In the genomic region with DNA sequence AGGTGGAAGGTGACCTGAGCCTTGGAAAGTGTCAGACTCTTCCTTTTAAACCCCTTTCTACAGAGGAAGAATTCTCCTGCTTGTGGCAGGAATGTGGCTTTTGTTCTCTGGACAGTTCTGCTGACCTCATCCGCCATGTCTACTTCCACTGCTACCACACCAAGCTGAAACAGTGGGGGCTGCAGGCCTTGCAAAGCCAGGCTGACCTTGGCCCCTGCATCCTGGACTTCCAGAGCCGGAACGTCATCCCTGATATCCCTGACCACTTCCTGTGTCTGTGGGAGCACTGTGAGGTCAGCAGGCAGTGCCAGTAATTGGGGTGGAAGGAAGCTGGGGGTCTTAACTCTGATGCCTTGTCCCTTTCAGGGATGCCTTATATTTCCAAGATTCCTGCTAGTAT, we compare ENCODE assay signal across 20 cellular contexts. TPM values are rescaled to one million over a fixed set of nuclear protein-coding genes. Genes with fewer than 3 reads are reported as not detected.
A peak's percentile ranks its signal among the peaks of the same experiment; 100 is the strongest.
DNase-seq lines count a peak whose midpoint lies in the region; ATAC-seq, FAIRE-seq and TF ChIP-seq lines count a peak whose summit lies in the region.
"Had no signal": no experiment of that assay in that cellular context is flagged by ENCODE, and none has a peak within 500 bp of the region (broad histone marks: within the 10 kb centered on the region; RNA-seq: fewer than 3 reads in every experiment).

No MANE protein-coding gene starts in this region.

- no peak for TF ChIP-seq POLR2A in HepG2 (IDR thresholded peaks at IDR 0.05; ENCODE audit: insufficient read depth in 1 of 2, low read depth in 2 of 2, low read length in 2 of 2)
- TF ChIP-seq POLR2A in suprapubic skin (IDR thresholded peaks at IDR 0.05), result no peak

- H3K9me3 Mint-ChIP-seq in activated naive CD4-positive, alpha-beta T cell treated with anti-CD3 and anti-CD28 coated beads, Interleukin-2, amount 50 U/mL, for 72 hours, result no peaks in the 10 kb centered on the region

- no peak overlapping the region for H3K4me2 ChIP-seq in HepG2 (ENCODE audit: low read depth, low read length)
- no peak overlapping the region for H3K4me2 ChIP-seq in trophoblast cell (ENCODE audit: low read length)
- H3K4me2 ChIP-seq: BLaER1 treated with 17β-estradiol and CSF1 and Interleukin-3, amounts not matched to agents 10 nM and 100 nM had no signal

- POLR2A ChIA-PET in HepG2 (lab: Yijun Ruan, JAX), result interaction anchor here (0.9 to 2.4 kb wide), 2 partner anchors 10 to 45 kb away, joined by 3 to 11 read pairs; a partner anchor contains a TSS

- H3K79me2 ChIP-seq in HepG2 (ENCODE audit: insufficient read depth, low read length), result peaks cover 2% of the 10 kb centered on the region
- H3K79me2 ChIP-seq in trophoblast cell (ENCODE audit: control insufficient read depth, insufficient read depth, low read length, poor library complexity), result no peaks in the 10 kb centered on the region

- intact Hi-C loops in HepG2 (cut with micrococcal nuclease; ENCODE audit: unreplicated experiment), result no loop called here

- H3K4me3 ChIP-seq in choroid plexus epithelial cell (ENCODE audit: low read depth, low read length), result no peak overlapping the region
- H3K4me3 ChIP-seq in HepG2 (replicated peaks in 1 of 3; ENCODE audit: insufficient read depth in 1 of 3, low read depth in 2 of 3, low read length in 3 of 3), result no peak overlapping the region
- H3K4me3 ChIP-seq in suprapubic skin, result no peak overlapping the region
- no peak overlapping the region for H3K4me3 ChIP-seq in trophoblast cell (ENCODE audit: low read depth, low read length)
- H3K4me3 ChIP-seq: BLaER1 treated with 17β-estradiol and CSF1 and Interleukin-3, amounts not matched to agents 10 nM and 100 nM; GM12878 had no signal

- H3K27ac ChIP-seq in HepG2 (ENCODE audit: extremely low read length, insufficient read depth, low read length), result peak overlapping the region; percentile 33
- no peak overlapping the region for H3K27ac ChIP-seq in suprapubic skin
- H3K27ac ChIP-seq in trophoblast cell (ENCODE audit: low read depth, low read length), result no peak overlapping the region
- H3K27ac ChIP-seq: 22Rv1; BLaER1 treated with 17β-estradiol and CSF1 and Interleukin-3, amounts not matched to agents 10 nM and 100 nM had no signal

- no peaks in the 10 kb centered on the region for H4K20me1 ChIP-seq in HepG2 (ENCODE audit: insufficient read depth, low read length)

- no peak for TF ChIP-seq RAD21 in HepG2 (CRISPR knock-in tag; IDR thresholded peaks at IDR 0.05)

- WGBS in HepG2 (ENCODE audit: low lambda C conversion rate), result 53% methylated on average over 3 of the region's 3 CpGs
- WGBS in suprapubic skin, result 74% methylated on average over 3 of the region's 3 CpGs
- WGBS in trophoblast cell (ENCODE audit: extremely low coverage, insufficient coverage, insufficient read length), result no CpG with 5 or more reads among the region's 3 CpGs

- no peaks in the 10 kb centered on the region for H3K79me1 ChIP-seq in trophoblast cell (ENCODE audit: low read length)

- no peak for FAIRE-seq in HepG2 (lab: Jason Lieb, UNC)
- FAIRE-seq: GM12878, GM18507 had no signal

- H2BK120ac ChIP-seq in trophoblast cell (ENCODE audit: insufficient read depth, low read length, poor library complexity), result no peak overlapping the region

- CTCF ChIA-PET in HepG2 (lab: Yijun Ruan, JAX; ENCODE audit: low intra/inter-chr PET ratio, low total read pairs), result no interaction called here

- no peaks in the 10 kb centered on the region for H3K9me3 ChIP-seq in HepG2 (ENCODE audit: low read length)
- no peaks in the 10 kb centered on the region for H3K9me3 ChIP-seq in suprapubic skin
- no peaks in the 10 kb centered on the region for H3K9me3 ChIP-seq in trophoblast cell (ENCODE audit: insufficient read depth, low read depth, low read length)
- H3K9me3 ChIP-seq: BLaER1 treated with 17β-estradiol and CSF1 and Interleukin-3, amounts not matched to agents 10 nM and 100 nM had no signal

- no peak overlapping the region for H3K14ac ChIP-seq in trophoblast cell (ENCODE audit: low read length)

- BruUV-seq in HepG2 (replicated peaks; lab: Mats Ljungman, UMichigan), result no TSS peak

- H3K4ac ChIP-seq in trophoblast cell (ENCODE audit: low read depth, low read length), result no peak overlapping the region

- H3K23ac ChIP-seq in trophoblast cell (ENCODE audit: low read length), result no peak overlapping the region

- peak overlapping the region; percentile 5 to 72 for H3K27ac Mint-ChIP-seq in activated naive CD4-positive, alpha-beta T cell treated with anti-CD3 and anti-CD28 coated beads, Interleukin-2, amount 50 U/mL, for 72 hours

- ATAC-seq in activated naive CD4-positive, alpha-beta T cell treated with anti-CD3 and anti-CD28 coated beads, Interleukin-2, amount 50 U/mL, for 72 hours, result no peak
- peak; percentile 74 for ATAC-seq in HepG2
- ATAC-seq in GM21717 (IDR thresholded peaks at IDR 0.05; ENCODE audit: unreplicated experiment), result no peak
- ATAC-seq: GM12878, Right ventricle myocardium inferior had no signal

- H3K36me3 ChIP-seq in HepG2 (replicated peaks in 1 of 2; ENCODE audit: control insufficient read depth in 1 of 2, insufficient read depth in 2 of 2, low read length in 2 of 2), result peaks cover 21 to 35% of the 10 kb centered on the region in 2 experiments
- peaks cover 65% of the 10 kb centered on the region for H3K36me3 ChIP-seq in suprapubic skin
- H3K36me3 ChIP-seq in trophoblast cell (ENCODE audit: control insufficient read depth in 1 of 2, insufficient read depth in 2 of 2, low read length in 2 of 2), result peaks cover 38 to 40% of the 10 kb centered on the region in 2 experiments

- no peak overlapping the region for H2BK5ac ChIP-seq in trophoblast cell (ENCODE audit: low read depth, low read length, poor library complexity)

- no peak overlapping the region for H4K8ac ChIP-seq in trophoblast cell (ENCODE audit: low read depth, low read length)

- H3K27me3 ChIP-seq in HepG2 (ENCODE audit: control insufficient read depth in 1 of 2, insufficient read depth in 2 of 2, low read length in 2 of 2), result no peaks in the 10 kb centered on the region
- H3K27me3 ChIP-seq in suprapubic skin, result no peaks in the 10 kb centered on the region
- H3K27me3 ChIP-seq in trophoblast cell (ENCODE audit: insufficient read depth, low read length), result no peaks in the 10 kb centered on the region
- H3K27me3 ChIP-seq: BLaER1 treated with 17β-estradiol and CSF1 and Interleukin-3, amounts not matched to agents 10 nM and 100 nM had no signal

- H3K36me3 Mint-ChIP-seq in activated naive CD4-positive, alpha-beta T cell treated with anti-CD3 and anti-CD28 coated beads, Interleukin-2, amount 50 U/mL, for 72 hours, result peaks cover 8 to 22% of the 10 kb centered on the region in 2 donors

- no peak overlapping the region for H2BK12ac ChIP-seq in trophoblast cell (ENCODE audit: low read length)

- in situ Hi-C loops in HepG2 (cut with HindIII; ENCODE audit: extremely low pct_ligation_motif_present, low pct_unique_long_range_greater_than_20kb), result no loop called here

- H3K4me1 ChIP-seq in HepG2 (ENCODE audit: insufficient read depth, low read length) (peaks cover 20% of the 10 kb centered on the region), suprapubic skin (peaks cover 14% of the 10 kb centered on the region), trophoblast cell (ENCODE audit: control insufficient read depth in 1 of 2, insufficient read depth in 2 of 2, low read length in 2 of 2) (no peaks in the 10 kb centered on the region)

- H3K9ac ChIP-seq in HepG2 (ENCODE audit: insufficient read depth, low read depth, low read length) (no peak overlapping the region), trophoblast cell (ENCODE audit: low read length) (no peak overlapping the region)

- TF ChIP-seq EP300 in HepG2 (IDR thresholded peaks at IDR 0.05; ENCODE audit: low read depth in 2 of 2, low read length in 2 of 2), result no peak
- peak; percentile 25; the same call in 1 of the 2 replicates for TF ChIP-seq EP300 in HepG2 (CRISPR knock-in tag; IDR thresholded peaks at IDR 0.05; ENCODE audit: borderline replicate concordance)
- no peak for TF ChIP-seq EP300 in suprapubic skin (IDR thresholded peaks at IDR 0.05)

- H4K91ac ChIP-seq in trophoblast cell (ENCODE audit: low read depth, low read length), result no peak overlapping the region

- H4K12ac ChIP-seq in trophoblast cell (ENCODE audit: low read depth, low read length), result no peak overlapping the region

- H2AFZ ChIP-seq in HepG2 (ENCODE audit: low read length), result no peak overlapping the region
- H2AFZ ChIP-seq in trophoblast cell (ENCODE audit: insufficient read depth, low read length, poor library complexity), result no peak overlapping the region

- no peak overlapping the region for H2AK5ac ChIP-seq in trophoblast cell (ENCODE audit: low read length)

- TF ChIP-seq CTCF in choroid plexus epithelial cell (conservative IDR thresholded peaks at IDR 0.05; ENCODE audit: low read depth, low read length), result no peak
- 0 out of 2 replicates have a peak, but pooled peaks have one; percentile 15 for TF ChIP-seq CTCF in HepG2 (CRISPR knock-in tag; IDR thresholded peaks at IDR 0.05)
- TF ChIP-seq CTCF in suprapubic skin (IDR thresholded peaks at IDR 0.05), result no peak

- no peak for DNase-seq in activated naive CD4-positive, alpha-beta T cell treated with anti-CD3 and anti-CD28 coated beads, Interleukin-2, amount 50 U/mL, for 72 hours (ENCODE audit: low spot score in 2 of 2)
- no peak for DNase-seq in activated naive CD4-positive, alpha-beta T cell treated with anti-CD3 and anti-CD28 coated beads, Interleukin-2, amount 50 U/mL, for 16 hours
- DNase-seq in choroid plexus epithelial cell (ENCODE audit: low read depth) (peak; percentile 41), HepG2 (ENCODE audit: low spot score) (peak; percentile 56), DMS153 treated with DMSO at 0.1 percent for 48 hours (lab: John Stamatoyannopoulos, UW; ENCODE audit: unreplicated experiment) (no peak), suprapubic skin (ENCODE audit: low spot score in 2 of 2) (no peak), trophoblast cell (no peak)
- DNase-seq: HCEC 1CT; NCI-H146; NCI-H345; NCI-H526 treated with DMSO at 0.1 percent for 48 hours; NK-92 treated with Interleukin-12 subunit alpha and Interleukin-12 subunit beta, amount 100 ng/mL, for 24 hours; OCI-M1 had no signal

- no peak overlapping the region for H3K18ac ChIP-seq in trophoblast cell (ENCODE audit: low read length)

RNA-seq across cellular contexts. Expression of a gene that starts 9.3 kb away (rescaled TPM):
- 10 to 100 TPM; 38.0 to 53.3 TPM for total RNA-seq in activated naive CD4-positive, alpha-beta T cell treated with anti-CD3 and anti-CD28 coated beads, Interleukin-2, amount 50 U/mL, for 72 hours
- total RNA-seq in HepG2 (2016; rRNA removed; fragmentation: Illumina TruSeq; extraction: Trizol), result 13.3 and 15.1 TPM in 2 replicates
- total RNA-seq in HepG2 (2016; cell fraction: cytosol; rRNA removed; fragmentation: Illumina TruSeq; extraction: Trizol; ENCODE audit: low read depth), result 19.3 and 21.2 TPM in 2 replicates
- 13.0 and 15.1 TPM in 2 replicates for total RNA-seq in HepG2 (2016; cell fraction: insoluble cytoplasmic fraction; rRNA removed; fragmentation: Illumina TruSeq; extraction: Trizol)
- 11.9 and 13.6 TPM in 2 replicates for total RNA-seq in HepG2 (2016; cell fraction: membrane; rRNA removed; fragmentation: Illumina TruSeq; extraction: Trizol)
- 14.0 and 18.0 TPM in 2 replicates for total RNA-seq in HepG2 (2016; cell fraction: nucleus; rRNA removed; fragmentation: Illumina TruSeq; extraction: Trizol)
- polyA plus RNA-seq in HepG2 (2011; rRNA removed), result 21.4 and 27.5 TPM in 2 replicates
- 15.9 and 17.5 TPM in 2 replicates for polyA plus RNA-seq in HepG2 (2011; cell fraction: cytosol; rRNA removed)
- polyA plus RNA-seq in HepG2 (2011; cell fraction: nucleus; rRNA removed), result 47.6 and 50.8 TPM in 2 replicates
- 8.2 and 13.4 TPM in 2 replicates for polyA plus RNA-seq in HepG2 (2012)
- 2.5 and 2.6 TPM in 2 replicates for polyA plus RNA-seq in HepG2 (2016; cell fraction: cytosol; fragmentation: Illumina TruSeq; extraction: Trizol; ENCODE audit: low read depth)
- 14.5 and 17.5 TPM in 2 replicates for polyA plus RNA-seq in HepG2 (2016; cell fraction: insoluble cytoplasmic fraction; fragmentation: Illumina TruSeq; extraction: Trizol; ENCODE audit: low read depth)
- 4.6 and 5.7 TPM in 2 replicates for polyA plus RNA-seq in HepG2 (2016; cell fraction: membrane; fragmentation: Illumina TruSeq; extraction: Trizol; ENCODE audit: low read depth)
- polyA plus RNA-seq in HepG2 (2016; cell fraction: nucleus; fragmentation: Illumina TruSeq; extraction: Trizol; ENCODE audit: insufficient read depth, low read depth), result 29.7 and 32.0 TPM in 2 replicates
- polyA minus RNA-seq in HepG2 (2011; rRNA and poly(A)+ RNA removed; ENCODE audit: low replicate concordance), result 40.6 and 44.8 TPM in 2 replicates
- polyA minus RNA-seq in HepG2 (2011; cell fraction: cytosol; rRNA and poly(A)+ RNA removed), result 12.8 and 13.3 TPM in 2 replicates
- 32.8 and 34.8 TPM in 2 replicates for polyA minus RNA-seq in HepG2 (2011; cell fraction: nucleus; rRNA and poly(A)+ RNA removed)
- total RNA-seq in suprapubic skin, result 10 to 100 TPM; 16.1 to 45.1 (median 26.7) TPM
- polyA plus RNA-seq in trophoblast cell (2013), result 17.7 and 20.7 TPM in 2 replicates

RNA-seq across cellular contexts. Expression of a gene that starts 18.2 kb away (rescaled TPM):
- total RNA-seq in activated naive CD4-positive, alpha-beta T cell treated with anti-CD3 and anti-CD28 coated beads, Interleukin-2, amount 50 U/mL, for 72 hours, result under 1 TPM; 0.12 to 0.25 TPM
- total RNA-seq in HepG2 (2016; rRNA removed; fragmentation: Illumina TruSeq; extraction: Trizol), result not detected in 2 replicates
- not detected in 2 replicates for total RNA-seq in HepG2 (2016; cell fraction: cytosol; rRNA removed; fragmentation: Illumina TruSeq; extraction: Trizol; ENCODE audit: low read depth)
- not detected in 2 replicates for total RNA-seq in HepG2 (2016; cell fraction: insoluble cytoplasmic fraction; rRNA removed; fragmentation: Illumina TruSeq; extraction: Trizol)
- not detected in 2 replicates for total RNA-seq in HepG2 (2016; cell fraction: membrane; rRNA removed; fragmentation: Illumina TruSeq; extraction: Trizol)
- total RNA-seq in HepG2 (2016; cell fraction: nucleus; rRNA removed; fragmentation: Illumina TruSeq; extraction: Trizol), result not detected in 2 replicates
- not detected in 2 replicates for polyA plus RNA-seq in HepG2 (2011; rRNA removed)
- polyA plus RNA-seq in HepG2 (2011; cell fraction: cytosol; rRNA removed), result not detected in 2 replicates
- polyA plus RNA-seq in HepG2 (2011; cell fraction: nucleus; rRNA removed), result 0.05 TPM in 1 of 2 replicates, not detected in the other
- polyA plus RNA-seq in HepG2 (2012), result not detected in 2 replicates
- not detected in 2 replicates for polyA plus RNA-seq in HepG2 (2016; cell fraction: cytosol; fragmentation: Illumina TruSeq; extraction: Trizol; ENCODE audit: low read depth)
- polyA plus RNA-seq in HepG2 (2016; cell fraction: insoluble cytoplasmic fraction; fragmentation: Illumina TruSeq; extraction: Trizol; ENCODE audit: low read depth), result not detected in 2 replicates
- polyA plus RNA-seq in HepG2 (2016; cell fraction: membrane; fragmentation: Illumina TruSeq; extraction: Trizol; ENCODE audit: low read depth), result not detected in 2 replicates
- not detected in 2 replicates for polyA plus RNA-seq in HepG2 (2016; cell fraction: nucleus; fragmentation: Illumina TruSeq; extraction: Trizol; ENCODE audit: insufficient read depth, low read depth)
- 0.52 TPM in 1 of 2 replicates, not detected in the other for polyA minus RNA-seq in HepG2 (2011; rRNA and poly(A)+ RNA removed; ENCODE audit: low replicate concordance)
- polyA minus RNA-seq in HepG2 (2011; cell fraction: cytosol; rRNA and poly(A)+ RNA removed), result not detected in 2 replicates
- polyA minus RNA-seq in HepG2 (2011; cell fraction: nucleus; rRNA and poly(A)+ RNA removed), result not detected in 2 replicates
- 1 to 10 TPM in 2 of 4 donors, under 1 TPM in 2; 0.26 to 1.6 (median 0.73) TPM for total RNA-seq in suprapubic skin
- polyA plus RNA-seq in trophoblast cell (2013), result 0.06 and 0.08 TPM in 2 replicates
- total RNA-seq: GM12878 had no signal
- polyA plus RNA-seq: GM12878 had no signal

RNA-seq across cellular contexts. Expression of a gene that starts 23.5 kb away (rescaled TPM):
- 10 to 100 TPM; 19.1 to 43.2 TPM for total RNA-seq in activated naive CD4-positive, alpha-beta T cell treated with anti-CD3 and anti-CD28 coated beads, Interleukin-2, amount 50 U/mL, for 72 hours
- total RNA-seq in HepG2 (2016; rRNA removed; fragmentation: Illumina TruSeq; extraction: Trizol) (1.2 and 3.7 TPM in 2 replicates), suprapubic skin (10 to 100 TPM; 20.1 to 25.9 (median 21.5) TPM)
- 0.79 and 1.4 TPM in 2 replicates for total RNA-seq in HepG2 (2016; cell fraction: cytosol; rRNA removed; fragmentation: Illumina TruSeq; extraction: Trizol; ENCODE audit: low read depth)
- total RNA-seq in HepG2 (2016; cell fraction: insoluble cytoplasmic fraction; rRNA removed; fragmentation: Illumina TruSeq; extraction: Trizol), result 1.5 and 3.1 TPM in 2 replicates
- 1.6 and 1.9 TPM in 2 replicates for total RNA-seq in HepG2 (2016; cell fraction: membrane; rRNA removed; fragmentation: Illumina TruSeq; extraction: Trizol)
- 5.6 and 5.7 TPM in 2 replicates for total RNA-seq in HepG2 (2016; cell fraction: nucleus; rRNA removed; fragmentation: Illumina TruSeq; extraction: Trizol)
- polyA plus RNA-seq in HepG2 (2011; rRNA removed), result 5.5 and 6.0 TPM in 2 replicates
- polyA plus RNA-seq in HepG2 (2011; cell fraction: cytosol; rRNA removed), result 3.1 and 3.8 TPM in 2 replicates
- polyA plus RNA-seq in HepG2 (2011; cell fraction: nucleus; rRNA removed), result 19.5 and 20.9 TPM in 2 replicates
- 3.6 and 6.9 TPM in 2 replicates for polyA plus RNA-seq in HepG2 (2012)
- 0.15 and 0.31 TPM in 2 replicates for polyA plus RNA-seq in HepG2 (2016; cell fraction: cytosol; fragmentation: Illumina TruSeq; extraction: Trizol; ENCODE audit: low read depth)
- 1.6 and 2.4 TPM in 2 replicates for polyA plus RNA-seq in HepG2 (2016; cell fraction: insoluble cytoplasmic fraction; fragmentation: Illumina TruSeq; extraction: Trizol; ENCODE audit: low read depth)
- polyA plus RNA-seq in HepG2 (2016; cell fraction: membrane; fragmentation: Illumina TruSeq; extraction: Trizol; ENCODE audit: low read depth), result 1.5 TPM in 2 replicates
- polyA plus RNA-seq in HepG2 (2016; cell fraction: nucleus; fragmentation: Illumina TruSeq; extraction: Trizol; ENCODE audit: insufficient read depth, low read depth), result 13.0 and 14.1 TPM in 2 replicates
- polyA minus RNA-seq in HepG2 (2011; rRNA and poly(A)+ RNA removed; ENCODE audit: low replicate concordance), result 12.9 and 18.4 TPM in 2 replicates
- polyA minus RNA-seq in HepG2 (2011; cell fraction: cytosol; rRNA and poly(A)+ RNA removed), result 2.0 and 5.5 TPM in 2 replicates
- 10.0 and 17.3 TPM in 2 replicates for polyA minus RNA-seq in HepG2 (2011; cell fraction: nucleus; rRNA and poly(A)+ RNA removed)
- 6.3 and 7.2 TPM in 2 replicates for polyA plus RNA-seq in trophoblast cell (2013)

RNA-seq across cellular contexts. Expression of a gene that starts 29.0 kb away (rescaled TPM):
- 10 to 100 TPM; 74.7 to 79.9 TPM for total RNA-seq in activated naive CD4-positive, alpha-beta T cell treated with anti-CD3 and anti-CD28 coated beads, Interleukin-2, amount 50 U/mL, for 72 hours
- 15.1 and 37.6 TPM in 2 replicates for total RNA-seq in HepG2 (2016; rRNA removed; fragmentation: Illumina TruSeq; extraction: Trizol)
- total RNA-seq in HepG2 (2016; cell fraction: cytosol; rRNA removed; fragmentation: Illumina TruSeq; extraction: Trizol; ENCODE audit: low read depth), result 9.0 and 10.4 TPM in 2 replicates
- total RNA-seq in HepG2 (2016; cell fraction: insoluble cytoplasmic fraction; rRNA removed; fragmentation: Illumina TruSeq; extraction: Trizol), result 13.6 and 37.2 TPM in 2 replicates
- 11.6 and 12.3 TPM in 2 replicates for total RNA-seq in HepG2 (2016; cell fraction: membrane; rRNA removed; fragmentation: Illumina TruSeq; extraction: Trizol)
- total RNA-seq in HepG2 (2016; cell fraction: nucleus; rRNA removed; fragmentation: Illumina TruSeq; extraction: Trizol), result 44.3 and 47.6 TPM in 2 replicates
- polyA plus RNA-seq in HepG2 (2011; rRNA removed), result 63.9 and 70.7 TPM in 2 replicates
- 58.3 and 83.9 TPM in 2 replicates for polyA plus RNA-seq in HepG2 (2011; cell fraction: cytosol; rRNA removed)
- 188 and 198 TPM in 2 replicates for polyA plus RNA-seq in HepG2 (2011; cell fraction: nucleus; rRNA removed)
- 29.8 and 34.0 TPM in 2 replicates for polyA plus RNA-seq in HepG2 (2012)
- 7.4 and 9.5 TPM in 2 replicates for polyA plus RNA-seq in HepG2 (2016; cell fraction: cytosol; fragmentation: Illumina TruSeq; extraction: Trizol; ENCODE audit: low read depth)
- 22.6 and 25.1 TPM in 2 replicates for polyA plus RNA-seq in HepG2 (2016; cell fraction: insoluble cytoplasmic fraction; fragmentation: Illumina TruSeq; extraction: Trizol; ENCODE audit: low read depth)
- 11.7 and 14.0 TPM in 2 replicates for polyA plus RNA-seq in HepG2 (2016; cell fraction: membrane; fragmentation: Illumina TruSeq; extraction: Trizol; ENCODE audit: low read depth)
- polyA plus RNA-seq in HepG2 (2016; cell fraction: nucleus; fragmentation: Illumina TruSeq; extraction: Trizol; ENCODE audit: insufficient read depth, low read depth), result 111 TPM in 2 replicates
- 144 and 162 TPM in 2 replicates for polyA minus RNA-seq in HepG2 (2011; rRNA and poly(A)+ RNA removed; ENCODE audit: low replicate concordance)
- polyA minus RNA-seq in HepG2 (2011; cell fraction: cytosol; rRNA and poly(A)+ RNA removed), result 27.4 and 33.9 TPM in 2 replicates
- 47.9 and 50.1 TPM in 2 replicates for polyA minus RNA-seq in HepG2 (2011; cell fraction: nucleus; rRNA and poly(A)+ RNA removed)
- 10 to 100 TPM; 21.2 to 32.2 (median 26.9) TPM for total RNA-seq in suprapubic skin
- 38.9 and 40.2 TPM in 2 replicates for polyA plus RNA-seq in trophoblast cell (2013)

RNA-seq across cellular contexts. Expression of a gene that starts 37.9 kb away (rescaled TPM):
- 10 to 100 TPM; 13.5 to 21.8 TPM for total RNA-seq in activated naive CD4-positive, alpha-beta T cell treated with anti-CD3 and anti-CD28 coated beads, Interleukin-2, amount 50 U/mL, for 72 hours
- total RNA-seq in HepG2 (2016; rRNA removed; fragmentation: Illumina TruSeq; extraction: Trizol) (6.8 and 11.0 TPM in 2 replicates), suprapubic skin (10 to 100 TPM; 20.7 to 31.5 (median 30.4) TPM)
- 1.4 and 3.1 TPM in 2 replicates for total RNA-seq in HepG2 (2016; cell fraction: cytosol; rRNA removed; fragmentation: Illumina TruSeq; extraction: Trizol; ENCODE audit: low read depth)
- 5.5 and 10.0 TPM in 2 replicates for total RNA-seq in HepG2 (2016; cell fraction: insoluble cytoplasmic fraction; rRNA removed; fragmentation: Illumina TruSeq; extraction: Trizol)
- total RNA-seq in HepG2 (2016; cell fraction: membrane; rRNA removed; fragmentation: Illumina TruSeq; extraction: Trizol), result 5.9 and 7.2 TPM in 2 replicates
- 7.8 and 11.2 TPM in 2 replicates for total RNA-seq in HepG2 (2016; cell fraction: nucleus; rRNA removed; fragmentation: Illumina TruSeq; extraction: Trizol)
- 8.7 and 11.6 TPM in 2 replicates for polyA plus RNA-seq in HepG2 (2011; rRNA removed)
- polyA plus RNA-seq in HepG2 (2011; cell fraction: cytosol; rRNA removed), result 8.3 and 12.6 TPM in 2 replicates
- polyA plus RNA-seq in HepG2 (2011; cell fraction: nucleus; rRNA removed), result 22.0 and 23.5 TPM in 2 replicates
- 6.1 and 6.9 TPM in 2 replicates for polyA plus RNA-seq in HepG2 (2012)
- polyA plus RNA-seq in HepG2 (2016; cell fraction: cytosol; fragmentation: Illumina TruSeq; extraction: Trizol; ENCODE audit: low read depth), result 1.3 and 1.4 TPM in 2 replicates
- polyA plus RNA-seq in HepG2 (2016; cell fraction: insoluble cytoplasmic fraction; fragmentation: Illumina TruSeq; extraction: Trizol; ENCODE audit: low read depth), result 6.2 and 9.2 TPM in 2 replicates
- 4.5 and 4.6 TPM in 2 replicates for polyA plus RNA-seq in HepG2 (2016; cell fraction: membrane; fragmentation: Illumina TruSeq; extraction: Trizol; ENCODE audit: low read depth)
- 16.4 and 17.6 TPM in 2 replicates for polyA plus RNA-seq in HepG2 (2016; cell fraction: nucleus; fragmentation: Illumina TruSeq; extraction: Trizol; ENCODE audit: insufficient read depth, low read depth)
- 17.5 and 38.5 TPM in 2 replicates for polyA minus RNA-seq in HepG2 (2011; rRNA and poly(A)+ RNA removed; ENCODE audit: low replicate concordance)
- polyA minus RNA-seq in HepG2 (2011; cell fraction: cytosol; rRNA and poly(A)+ RNA removed), result 9.4 and 12.5 TPM in 2 replicates
- 8.4 and 9.0 TPM in 2 replicates for polyA minus RNA-seq in HepG2 (2011; cell fraction: nucleus; rRNA and poly(A)+ RNA removed)
- polyA plus RNA-seq in trophoblast cell (2013), result 4.6 and 5.0 TPM in 2 replicates
- total RNA-seq: G401 had no signal

Comparison
In these comparisons a context has a peak if more than half of its experiments do, and no peak if none do; other contexts are left out.
1. DNase-seq: peak in choroid plexus epithelial cell (single experiment) and HepG2 (single experiment); none in activated naive CD4-positive, alpha-beta T cell treated with anti-CD3 and anti-CD28 coated beads, Interleukin-2, amount 50 U/mL, for 72 hours (0 of 2), activated naive CD4-positive, alpha-beta T cell treated with anti-CD3 and anti-CD28 coated beads, Interleukin-2, amount 50 U/mL, for 16 hours (single experiment), DMS153 treated with DMSO at 0.1 percent for 48 hours (single experiment), suprapubic skin (0 of 2) and trophoblast cell (0 of 2).